In genomic region chr5:76724871-76725270, GRCh38 we compare ENCODE assay signal across 15 cellular contexts. TPM values are rescaled to one million over a fixed set of nuclear protein-coding genes. Genes with fewer than 3 reads are reported as not detected.
A peak's percentile ranks its signal among the peaks of the same experiment; 100 is the strongest.
DNase-seq lines count a peak whose midpoint lies in the region; ATAC-seq and TF ChIP-seq lines count a peak whose summit lies in the region.
"Had no signal": no experiment of that assay in that cellular context is flagged by ENCODE, and none has a peak within 500 bp of the region (broad histone marks: within the 10 kb centered on the region; RNA-seq: fewer than 3 reads in every experiment).

No MANE protein-coding gene starts in this region.

- DNase-seq in H9: no peak
- peak; percentile 68 for DNase-seq in astrocyte of the spinal cord (ENCODE audit: low read depth, low spot score)
- peak; percentile 93 for DNase-seq in foreskin melanocyte
- no peak for DNase-seq in lower lobe of right lung
- DNase-seq in uterus: no peak
- DNase-seq in DMS53 treated with DMSO at 0.1 percent for 48 hours (lab: John Stamatoyannopoulos, UW; ENCODE audit: unreplicated experiment): no peak
- DNase-seq: activated CD8-positive, alpha-beta memory T cell treated with anti-CD3 and anti-CD28 coated beads, Interleukin-2, amount 50 U/mL, for 48 hours; kidney; nucleus accumbens; OCI-M1; stimulated activated CD4-positive, alpha-beta T cell treated with anti-CD3 and anti-CD28 coated beads, Interleukin-2, amount 100 ng/mL, for 24 hours; stimulated activated naive CD4-positive, alpha-beta T cell treated with Interleukin-2 at 50 U/mL for 16 hours had no signal

- no peak overlapping the region for H3K56ac ChIP-seq in H9 (ENCODE audit: insufficient read length, low read depth, low read length)

- peaks cover 3% of the 10 kb centered on the region for H3K36me3 ChIP-seq in skeletal muscle satellite cell (ENCODE audit: insufficient read depth, low read length)
- H3K36me3 ChIP-seq in lower lobe of right lung: no peaks in the 10 kb centered on the region
- H3K36me3 ChIP-seq in uterus: no peaks in the 10 kb centered on the region

- no peak overlapping the region for H2BK15ac ChIP-seq in H9 (ENCODE audit: low read depth, low read length)

- TF ChIP-seq POLR2A in uterus (IDR thresholded peaks at IDR 0.05): no peak

- no peaks in the 10 kb centered on the region for H3K27me3 Mint-ChIP-seq in H9 (ENCODE audit: low read depth)

- H2BK120ac ChIP-seq in H9 (ENCODE audit: low read depth, low read length, poor library complexity, severe bottlenecking): no peak overlapping the region

- H3K27ac ChIP-seq in H9 (ENCODE audit: insufficient read length, low read depth, low read length): no peak overlapping the region
- H3K27ac ChIP-seq in lower lobe of right lung: no peak overlapping the region
- no peak overlapping the region for H3K27ac ChIP-seq in uterus
- H3K27ac ChIP-seq: epithelial cell of prostate had no signal

- H3K4me1 ChIP-seq in H9 (ENCODE audit: insufficient read depth, low read length) (no peaks in the 10 kb centered on the region), skeletal muscle satellite cell (ENCODE audit: control insufficient read depth, insufficient read depth, low read length) (no peaks in the 10 kb centered on the region), lower lobe of right lung (peaks cover 6% of the 10 kb centered on the region), uterus (no peaks in the 10 kb centered on the region)

- no peak overlapping the region for H2BK12ac ChIP-seq in H9 (ENCODE audit: insufficient read length, low read depth, low read length)

- no peaks in the 10 kb centered on the region for H4K20me1 ChIP-seq in H9 (ENCODE audit: control insufficient read depth, insufficient read depth, insufficient read length)

- H3K23me2 ChIP-seq in H9 (ENCODE audit: insufficient read length, low read depth, low read length, poor library complexity, severe bottlenecking): no peaks in the 10 kb centered on the region

- H3K79me1 ChIP-seq in H9 (ENCODE audit: insufficient read depth, low read depth, low read length, poor library complexity, severe bottlenecking): peaks cover 6% of the 10 kb centered on the region

- H3K9ac ChIP-seq in H9 (ENCODE audit: extremely low read depth, insufficient read length, low read length): no peak overlapping the region
- peak overlapping the region; percentile 21 for H3K9ac ChIP-seq in skeletal muscle satellite cell (ENCODE audit: low read depth, low read length)

- ATAC-seq in lower lobe of right lung (no peak), HG02852 (IDR thresholded peaks at IDR 0.05; ENCODE audit: unreplicated experiment) (no peak)

- no peak overlapping the region for H4K8ac ChIP-seq in H9 (replicated peaks; ENCODE audit: insufficient read length, low read depth, low read length)

- intact Hi-C loops in lower lobe of right lung (cut with DNase I): no loop called here
- intact Hi-C loops in uterus (cut with DNase I; ENCODE audit: low total_unique reads): no loop called here

- no peak overlapping the region for H3K4me3 Mint-ChIP-seq in H9

- H3K23ac ChIP-seq in H9 (ENCODE audit: insufficient read length, low read depth, low read length): no peak overlapping the region

- H3K27me3 ChIP-seq in H9 (ENCODE audit: insufficient read depth, low read length): no peaks in the 10 kb centered on the region
- H3K27me3 ChIP-seq in skeletal muscle satellite cell (ENCODE audit: control insufficient read depth, insufficient read depth, low read length): no peaks in the 10 kb centered on the region
- no peaks in the 10 kb centered on the region for H3K27me3 ChIP-seq in lower lobe of right lung (ENCODE audit: low read depth)
- no peaks in the 10 kb centered on the region for H3K27me3 ChIP-seq in uterus

- no peak overlapping the region for H3K18ac ChIP-seq in H9 (ENCODE audit: insufficient read length, low read depth, low read length)

- peaks cover 16 to 18% of the 10 kb centered on the region in 2 experiments for H3K9me3 Mint-ChIP-seq in H9

- peaks cover 0 to 5% of the 10 kb centered on the region in 2 experiments; a peak in 2 of 4 replicates for H3K4me1 Mint-ChIP-seq in H9

- in situ Hi-C loops in astrocyte of the spinal cord (cut with HindIII; ENCODE audit: low sequenced_read_pairs): loop anchor here (25.0 kb wide), 2 partner anchors 87 to 113 kb away; partner anchors contain the start of genes F2RL1 and F2RL2

- H2AFZ ChIP-seq in H9 (ENCODE audit: low read length): no peak overlapping the region

- no peak overlapping the region for H3T11ph ChIP-seq in H9 (ENCODE audit: low read length)

- H3K36me3 Mint-ChIP-seq in H9 (ENCODE audit: insufficient read depth in 1 of 3, low read depth in 3 of 3): peaks cover 16 to 27% (median 25%) of the 10 kb centered on the region in 3 experiments

- H3K4me2 ChIP-seq in H9 (ENCODE audit: insufficient read depth, insufficient read length, low read length): no peak overlapping the region
- H3K4me2 ChIP-seq in skeletal muscle satellite cell (ENCODE audit: low read length): no peak overlapping the region

- no peak overlapping the region for H3K27ac Mint-ChIP-seq in H9

- H4K91ac ChIP-seq in H9 (ENCODE audit: insufficient read length, low read depth, low read length): no peak overlapping the region

- WGBS in H9 (ENCODE audit: extremely low coverage, insufficient read length, low lambda C conversion rate): 100% methylated on average over 1 of the region's 4 CpGs

- H3K79me2 ChIP-seq in H9 (ENCODE audit: insufficient read depth, low read length): no peaks in the 10 kb centered on the region; the same call in 1 of the 2 replicates

- H3K14ac ChIP-seq in H9 (ENCODE audit: insufficient read depth, low read length): no peak overlapping the region

- TF ChIP-seq CTCF in H9 (conservative IDR thresholded peaks at IDR 0.05): no peak
- no peak for TF ChIP-seq CTCF in astrocyte of the spinal cord (IDR thresholded peaks at IDR 0.05; ENCODE audit: low read depth, low read length)
- no peak for TF ChIP-seq CTCF in lower lobe of right lung (IDR thresholded peaks at IDR 0.05)
- no peak for TF ChIP-seq CTCF in uterus (IDR thresholded peaks at IDR 0.05)

- peak overlapping the region; percentile 83 for H2BK20ac ChIP-seq in H9 (ENCODE audit: low read depth, low read length, poor library complexity, severe bottlenecking)

- H2AK5ac ChIP-seq in H9 (ENCODE audit: insufficient read length, low read length): no peak overlapping the region

- no peak overlapping the region for H3K4ac ChIP-seq in H9 (ENCODE audit: low read depth, low read length)

- no peak overlapping the region for H2BK5ac ChIP-seq in H9 (ENCODE audit: insufficient read length, low read length)

- no peak overlapping the region for H3K4me3 ChIP-seq in astrocyte of the spinal cord (ENCODE audit: low read depth, low read length)
- no peak overlapping the region for H3K4me3 ChIP-seq in skeletal muscle satellite cell (ENCODE audit: low read length)
- H3K4me3 ChIP-seq in lower lobe of right lung: no peak overlapping the region
- H3K4me3 ChIP-seq in uterus: no peak overlapping the region

- H3K9me3 ChIP-seq in H9 (ENCODE audit: control insufficient read depth, low read depth, low read length) (peaks cover 5% of the 10 kb centered on the region), skeletal muscle satellite cell (replicated peaks; ENCODE audit: low read length) (peaks cover 3% of the 10 kb centered on the region), lower lobe of right lung (peaks cover 6% of the 10 kb centered on the region), uterus (peaks cover 0 to 11% of the 10 kb centered on the region in 2 donors)

- H4K5ac ChIP-seq in H9 (ENCODE audit: insufficient read length, low read depth, low read length): no peak overlapping the region

RNA-seq across cellular contexts. Expression of gene F2R, which starts 8.9 kb away (rescaled TPM):
- 14.8 and 15.2 TPM in 2 replicates for total RNA-seq in H9 (2021)
- total RNA-seq in skeletal muscle satellite cell (2012; rRNA removed): 49.4 and 69.0 TPM in 2 replicates
- 18.6 TPM for total RNA-seq in lower lobe of right lung
- 10 to 100 TPM in 3 of 4 donors, 1 to 10 TPM in 1; 9.4 to 38.7 (median 16.7) TPM for total RNA-seq in uterus

Comparison
In these comparisons a context has a peak if more than half of its experiments do, and no peak if none do; other contexts are left out.
1. DNase-seq: peak in astrocyte of the spinal cord (single experiment) and foreskin melanocyte (single experiment); none in H9 (single experiment), lower lobe of right lung (single experiment), uterus (0 of 2) and DMS53 treated with DMSO at 0.1 percent for 48 hours (single experiment).